In the genomic region with DNA sequence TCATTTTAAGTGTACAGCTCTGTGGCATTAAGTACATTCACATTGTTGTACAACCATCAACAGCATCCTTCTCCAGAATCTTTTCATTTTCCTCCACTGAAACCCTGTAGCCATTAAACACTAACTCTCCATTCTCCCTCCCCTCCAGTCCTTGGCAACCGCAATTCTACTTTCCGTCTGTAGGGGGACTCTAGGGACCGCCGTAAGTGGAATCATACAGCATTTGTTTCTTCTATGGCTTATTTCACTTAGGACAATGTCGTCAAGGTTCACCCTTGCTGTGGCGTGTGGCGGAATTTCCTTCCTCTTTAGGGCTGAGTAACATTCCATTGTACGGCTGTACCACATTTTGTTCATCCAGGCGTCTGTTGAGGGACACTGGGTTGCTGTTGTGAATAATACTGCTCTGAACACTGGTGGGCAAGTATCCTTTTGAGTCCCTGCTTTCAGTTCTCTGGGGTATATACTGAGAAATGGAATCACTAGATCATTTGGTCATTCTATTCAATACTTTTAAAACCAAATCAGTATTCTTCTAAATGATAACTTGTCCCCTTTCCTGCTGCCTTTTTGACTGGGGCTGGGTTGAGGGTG, we compare ENCODE assay signal across 9 cellular contexts. TPM values are rescaled to one million over a fixed set of nuclear protein-coding genes. Genes with fewer than 3 reads are reported as not detected.
DNase-seq lines count a peak whose midpoint lies in the region; ATAC-seq, FAIRE-seq and TF ChIP-seq lines count a peak whose summit lies in the region.
"Had no signal": no experiment of that assay in that cellular context is flagged by ENCODE, and none has a peak within 500 bp of the region (broad histone marks: within the 10 kb centered on the region; RNA-seq: fewer than 3 reads in every experiment).

No MANE protein-coding gene starts in this region.

- TF ChIP-seq CTCF in BE2C (IDR thresholded peaks at IDR 0.05; ENCODE audit: low read depth, low read length) (peak; percentile 84), GM23338 (conservative IDR thresholded peaks at IDR 0.05; ENCODE audit: low read depth in 2 of 2) (peak; percentile 74 to 85), Panc1 (IDR thresholded peaks at IDR 0.05) (peak; percentile 71), kidney (IDR thresholded peaks at IDR 0.05; ENCODE audit: borderline replicate concordance, extremely low read depth, insufficient read depth) (peak; percentile 43)

- no peaks in the 10 kb centered on the region for H3K9me2 ChIP-seq in GM23338 (ENCODE audit: insufficient read depth)

- peaks cover 7% of the 10 kb centered on the region for H3F3A ChIP-seq in GM23338 (replicated peaks; ENCODE audit: low read depth)

- no peak overlapping the region for H3K9ac ChIP-seq in kidney (ENCODE audit: low read length in 2 of 2)

- H3K9me3 ChIP-seq in BE2C (no peaks in the 10 kb centered on the region), Panc1 (ENCODE audit: control insufficient read depth, insufficient read depth, low read depth, low read length) (no peaks in the 10 kb centered on the region), kidney (ENCODE audit: control insufficient read depth in 1 of 2, low read length in 2 of 2) (no peaks in the 10 kb centered on the region)

- no peaks in the 10 kb centered on the region for H3K27me3 ChIP-seq in BE2C
- H3K27me3 ChIP-seq in GM23338 (ENCODE audit: insufficient read depth) = no peaks in the 10 kb centered on the region
- H3K27me3 ChIP-seq in Panc1 (ENCODE audit: control insufficient read depth, insufficient read depth, low read length) = no peaks in the 10 kb centered on the region

- H3K4me3 Mint-ChIP-seq in GM23338 = no peak overlapping the region

- no peak overlapping the region for H3K4me2 ChIP-seq in GM23338

- peaks cover 50% of the 10 kb centered on the region for H3K4me1 Mint-ChIP-seq in GM23338

- DNase-seq in BE2C (peak; percentile 45), GM23338 (ENCODE audit: low spot score) (peak; percentile 86), Panc1 (ENCODE audit: low read depth, low spot score) (no peak), kidney (no peak), DMS79 (lab: John Stamatoyannopoulos, UW) (no peak)
- DNase-seq in activated gamma-delta T cell treated with anti-CD3 and anti-CD28 coated beads, Interleukin-2, amount 50 U/mL, for 16 hours (ENCODE audit: low read depth) = peak; percentile 7
- DNase-seq in stimulated activated CD8-positive, alpha-beta memory T cell treated with anti-CD3 and anti-CD28 coated beads, Interleukin-4, amount 100 ng/mL, for 48 hours = peak; percentile 65
- DNase-seq: left cardiac atrium had no signal

- peaks cover 5% of the 10 kb centered on the region for H3K27me3 Mint-ChIP-seq in GM23338 (ENCODE audit: insufficient read depth, low read depth, poor library complexity)

- ATAC-seq in GM23338 (peak; percentile 65), Panc1 (0 out of 2 replicates have a peak, but pooled peaks have one; percentile 60), GM19452 (IDR thresholded peaks at IDR 0.05; ENCODE audit: unreplicated experiment) (no peak)

- H3K4me1 ChIP-seq in BE2C = no peaks in the 10 kb centered on the region
- peaks cover 44% of the 10 kb centered on the region for H3K4me1 ChIP-seq in GM23338 (ENCODE audit: insufficient read depth)
- H3K4me1 ChIP-seq in Panc1 (ENCODE audit: control insufficient read depth, insufficient read depth, low read length) = no peaks in the 10 kb centered on the region
- H3K4me1 ChIP-seq in kidney (ENCODE audit: control insufficient read depth in 1 of 2, insufficient read depth in 1 of 2, low read depth in 1 of 2, low read length in 2 of 2) = no peaks in the 10 kb centered on the region

- H3K36me3 ChIP-seq in BE2C = no peaks in the 10 kb centered on the region
- no peaks in the 10 kb centered on the region for H3K36me3 ChIP-seq in GM23338 (ENCODE audit: insufficient read depth)
- no peaks in the 10 kb centered on the region for H3K36me3 ChIP-seq in Panc1 (ENCODE audit: control insufficient read depth, insufficient read depth, low read length)
- no peaks in the 10 kb centered on the region for H3K36me3 ChIP-seq in kidney (ENCODE audit: control insufficient read depth in 1 of 2, insufficient read depth in 2 of 2, low read length in 2 of 2)

- H2AFZ ChIP-seq in GM23338 = no peak overlapping the region

- no TSS peak for BruUV-seq in Panc1 (replicated peaks; lab: Mats Ljungman, UMichigan)

- POLR2A ChIA-PET in Panc1 (lab: Charles Lee) = no interaction called here

- peaks cover 12% of the 10 kb centered on the region; the same call in 1 of the 2 replicates for H4K20me1 ChIP-seq in GM23338 (replicated peaks; ENCODE audit: insufficient read depth)

- no peaks in the 10 kb centered on the region for H3K9me3 Mint-ChIP-seq in GM23338

- H3K27ac Mint-ChIP-seq in GM23338 = no peak overlapping the region

- H3K79me2 ChIP-seq in GM23338 (replicated peaks; ENCODE audit: insufficient read depth) = no peaks in the 10 kb centered on the region

- CTCF ChIA-PET in Panc1 (lab: Charles Lee) = no interaction called here

- H3K4me3 ChIP-seq in BE2C (ENCODE audit: low read depth, low read length) (no peak overlapping the region), GM23338 (no peak overlapping the region), Panc1 (ENCODE audit: low read depth in 2 of 2, low read length in 2 of 2) (no peak overlapping the region), kidney (ENCODE audit: low read length in 2 of 2) (no peak overlapping the region)

- no peak overlapping the region for H3K27ac ChIP-seq in GM23338 (ENCODE audit: low read depth)
- H3K27ac ChIP-seq in Panc1 (ENCODE audit: low read length) = no peak overlapping the region
- no peak overlapping the region for H3K27ac ChIP-seq in kidney (ENCODE audit: low read depth in 2 of 2, low read length in 2 of 2)

- no peaks in the 10 kb centered on the region for H3K36me3 Mint-ChIP-seq in GM23338 (ENCODE audit: low read depth)

- in situ Hi-C loops in Panc1 (cut with HindIII; ENCODE audit: low pct_unique_long_range_greater_than_20kb, low sequenced_read_pairs) = no loop called here

- intact Hi-C loops in Panc1 (cut with micrococcal nuclease; ENCODE audit: unreplicated experiment) (no loop called here), kidney (cut with DNase I) (no loop called here)

- FAIRE-seq in kidney (lab: Jason Lieb, UNC) = no peak

TF ChIP-seq in GM23338, 12 proteins besides CTCF, POLR2A, EP300 and RAD21 (continues in another document):
- TF ChIP-seq EZH2 (IDR thresholded peaks at IDR 0.05; ENCODE audit: low read depth, unreplicated experiment) (no peak), CREB1 (CRISPR knock-in tag; IDR thresholded peaks at IDR 0.05; ENCODE audit: low read depth) (no peak), POLR2AphosphoS5 (IDR thresholded peaks at IDR 0.05; ENCODE audit: low read depth) (no peak), ZNF114 (CRISPR knock-in tag; IDR thresholded peaks at IDR 0.05) (no peak), STAT1 (IDR thresholded peaks at IDR 0.05; ENCODE audit: unreplicated experiment) (no peak), EZH2phosphoT487 (IDR thresholded peaks at IDR 0.05; ENCODE audit: unreplicated experiment) (no peak)
- TF ChIP-seq, protein P1, sequence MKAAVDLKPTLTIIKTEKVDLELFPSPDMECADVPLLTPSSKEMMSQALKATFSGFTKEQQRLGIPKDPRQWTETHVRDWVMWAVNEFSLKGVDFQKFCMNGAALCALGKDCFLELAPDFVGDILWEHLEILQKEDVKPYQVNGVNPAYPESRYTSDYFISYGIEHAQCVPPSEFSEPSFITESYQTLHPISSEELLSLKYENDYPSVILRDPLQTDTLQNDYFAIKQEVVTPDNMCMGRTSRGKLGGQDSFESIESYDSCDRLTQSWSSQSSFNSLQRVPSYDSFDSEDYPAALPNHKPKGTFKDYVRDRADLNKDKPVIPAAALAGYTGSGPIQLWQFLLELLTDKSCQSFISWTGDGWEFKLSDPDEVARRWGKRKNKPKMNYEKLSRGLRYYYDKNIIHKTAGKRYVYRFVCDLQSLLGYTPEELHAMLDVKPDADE (IDR thresholded peaks at IDR 0.05) = no peak

RNA-seq across cellular contexts. Expression of a gene that starts 50.7 kb away (rescaled TPM):
- 0.43 TPM for polyA plus RNA-seq in BE2C (2012; ENCODE audit: insufficient read depth, insufficient read length, low read depth)
- total RNA-seq in GM23338 (2014; rRNA removed; shearing (Covaris generic)) = 0.24 and 0.31 TPM in 2 replicates
- polyA plus RNA-seq in GM23338 (2016; fragmentation: Nextera tagmentation; extraction: Ambion mirVana) = 0.05 and 0.13 TPM in 2 replicates
- 0.44 TPM for total RNA-seq in Panc1 (2021; ENCODE audit: unreplicated experiment)
- 0.94 TPM for polyA plus RNA-seq in Panc1 (2012; ENCODE audit: insufficient read length)
- total RNA-seq in kidney = 1.9 TPM
- polyA plus RNA-seq in kidney (ENCODE audit: insufficient read depth, low read depth, low replicate concordance) = 0.49 TPM

Comparison
In these comparisons a context has a peak if more than half of its experiments do, and no peak if none do; other contexts are left out.
1. DNase-seq: peak in BE2C (single experiment), GM23338 (single experiment), activated gamma-delta T cell treated with anti-CD3 and anti-CD28 coated beads, Interleukin-2, amount 50 U/mL, for 16 hours (single experiment) and stimulated activated CD8-positive, alpha-beta memory T cell treated with anti-CD3 and anti-CD28 coated beads, Interleukin-4, amount 100 ng/mL, for 48 hours (single experiment); none in Panc1 (single experiment), kidney (single experiment) and DMS79 (single experiment).
2. Peak in every context shown above with its lines, with median percentiles within 50 percentile points of each other: CTCF ChIP-seq.